8 cellular contexts compared by ENCODE assay signal in genomic region chr1:85297855-85298629, GRCh38.
DNase-seq lines count a peak whose midpoint lies in the region; ATAC-seq and TF ChIP-seq lines count a peak whose summit lies in the region.

No MANE protein-coding gene starts in this region.

- peak; percentile 78 for ATAC-seq in GM18519 (IDR thresholded peaks at IDR 0.05; ENCODE audit: low FRiP score, unreplicated experiment)
- peak; percentile 91 for ATAC-seq in HG02938 (IDR thresholded peaks at IDR 0.05; ENCODE audit: unreplicated experiment)

- no peak for TF ChIP-seq CTCF in retinal pigment epithelial cell (conservative IDR thresholded peaks at IDR 0.05; ENCODE audit: low read depth, low read length)

- intact Hi-C loops in head of caudate nucleus (cut with DNase I) = no loop called here

- DNase-seq in NCI-H226 (peak; percentile 90), activated T-cell treated with anti-CD3 and anti-CD28 coated beads for 48 hours (ENCODE audit: low read depth) (peak; percentile 70), fibroblast of the conjunctiva (ENCODE audit: low read depth) (peak; percentile 94), retinal pigment epithelial cell (ENCODE audit: low read depth) (peak; percentile 97), head of caudate nucleus (no peak), NCI-H187 treated with DMSO at 0.1 percent for 48 hours (lab: John Stamatoyannopoulos, UW) (no peak)

- no peak overlapping the region for H3K4me3 ChIP-seq in retinal pigment epithelial cell (ENCODE audit: low read length)

Comparison
In these comparisons a context has a peak if more than half of its experiments do, and no peak if none do; other contexts are left out.
1. DNase-seq: peak in NCI-H226 (single experiment), activated T-cell treated with anti-CD3 and anti-CD28 coated beads for 48 hours (single experiment), fibroblast of the conjunctiva (single experiment) and retinal pigment epithelial cell (single experiment); none in head of caudate nucleus (0 of 42) and NCI-H187 treated with DMSO at 0.1 percent for 48 hours (single experiment).